8 cellular contexts compared by ENCODE assay signal in genomic region chr7:2451171-2452073, GRCh38.
DNase-seq lines count a peak whose midpoint lies in the region; ATAC-seq lines count a peak whose summit lies in the region.

No MANE protein-coding gene starts in this region.

- peak; percentile 63 for ATAC-seq in HG02884 (IDR thresholded peaks at IDR 0.05; ENCODE audit: unreplicated experiment)

- DNase-seq in NCI-H187 (lab: John Stamatoyannopoulos, UW) (peak; percentile 32 to 36), NCI-H187 treated with DMSO at 0.1 percent for 48 hours (lab: John Stamatoyannopoulos, UW) (no peak), NCI-H2196 (lab: John Stamatoyannopoulos, UW; ENCODE audit: unreplicated experiment) (peak; percentile 85), cerebellar cortex (ENCODE audit: low spot score) (peak; percentile 75)
- DNase-seq in activated CD4-positive, alpha-beta T cell treated with anti-CD3 and anti-CD28 coated beads for 24 hours (ENCODE audit: low read depth in 2 of 2), result peak; percentile 75 to 85
- DNase-seq in stimulated activated CD4-positive, alpha-beta T cell treated with anti-CD3 and anti-CD28 coated beads, Interleukin-1b, Interleukin-23, amount 100 ng/mL, for 4 hours (ENCODE audit: low read depth in 2 of 2), result peak; percentile 74 to 83

- H3K27me3 ChIP-seq in layer of hippocampus (ENCODE audit: control insufficient read depth, insufficient read depth, low read length), result no peaks in the 10 kb centered on the region

- peak overlapping the region; percentile 27 for H3K27ac ChIP-seq in layer of hippocampus (ENCODE audit: low read depth, low read length)
